20 cellular contexts compared by ENCODE assay signal in genomic region chr7:80922254-80923049, GRCh38. TPM values are rescaled to one million over a fixed set of nuclear protein-coding genes. Genes with fewer than 3 reads are reported as not detected.
A peak's percentile ranks its signal among the peaks of the same experiment; 100 is the strongest.
DNase-seq lines count a peak whose midpoint lies in the region; ATAC-seq and TF ChIP-seq lines count a peak whose summit lies in the region.
"Had no signal": no experiment of that assay in that cellular context is flagged by ENCODE, and none has a peak within 500 bp of the region (broad histone marks: within the 10 kb centered on the region; RNA-seq: fewer than 3 reads in every experiment).

No MANE protein-coding gene starts in this region.

- peak overlapping the region; percentile 92 for H3K4me2 ChIP-seq in PC-3 (ENCODE audit: low read length)
- H3K4me2 ChIP-seq: GM23338 had no signal

- intact Hi-C loops in PC-3 (cut with micrococcal nuclease) = loop anchor here (5.0 kb wide), 3 partner anchors 105 to 250 kb away; no protein-coding TSS in a partner anchor
- intact Hi-C loops in left colon (cut with DNase I, micrococcal nuclease) = loop anchor here in 1 of 2 donors (10.0 kb wide), 1 partner anchor 522 kb away; no protein-coding TSS in a partner anchor
- intact Hi-C loops in head of caudate nucleus (cut with DNase I) = no loop called here

- no peaks in the 10 kb centered on the region for H3K9me2 ChIP-seq in PC-3 (replicated peaks; ENCODE audit: low read length)

- H3K36me3 ChIP-seq in PC-3 (ENCODE audit: low read depth, low read length) = no peaks in the 10 kb centered on the region; the same call in 1 of the 2 replicates
- H3K36me3 ChIP-seq: cardiac muscle cell, lower lobe of right lung had no signal

- peaks cover 14% of the 10 kb centered on the region for H3K79me2 ChIP-seq in PC-3 (ENCODE audit: low read length)
- H3K79me2 ChIP-seq: parathyroid adenoma had no signal

- peak; percentile 42 for DNase-seq in NCI-H510A treated with DMSO at 0.1 percent for 48 hours (lab: John Stamatoyannopoulos, UW)
- DNase-seq in NCI-H510A (lab: John Stamatoyannopoulos, UW) = no peak
- peak; percentile 86 for DNase-seq in PC-3
- DNase-seq in left colon = peak in 1 of 2 donors; percentile 36
- peak; percentile 67 for DNase-seq in ureter (ENCODE audit: low spot score)
- DNase-seq in head of caudate nucleus = no peak
- no peak for DNase-seq in chondrocyte (ENCODE audit: low spot score)
- DNase-seq: activated CD4-positive, alpha-beta T cell treated with anti-CD3 and anti-CD28 coated beads, Interleukin-2, amount 50 U/mL, for 1 hour; activated CD8-positive, alpha-beta memory T cell treated with anti-CD3 and anti-CD28 coated beads, Interleukin-2, amount 50 U/mL, for 48 hours; activated effector memory CD4-positive, alpha-beta T cell treated with anti-CD3 and anti-CD28 coated beads, Interleukin-2, amount 50 U/mL, for 16 hours; glutamatergic neuron; lower lobe of right lung; naive B cell; RPMI8226; stimulated activated CD4-positive, alpha-beta T cell treated with anti-CD3 and anti-CD28 coated beads, Interleukin-4, amount 100 ng/mL, for 1 hour; substantia nigra had no signal

- no peaks in the 10 kb centered on the region for H3K27me3 ChIP-seq in PC-3 (ENCODE audit: low read length)
- H3K27me3 ChIP-seq: cardiac muscle cell had no signal

- ATAC-seq in PC-3 = peak; percentile 3; the same call in 1 of the 2 replicates
- peak; percentile 10 for ATAC-seq in left colon
- no peak for ATAC-seq in GM21447 (IDR thresholded peaks at IDR 0.05; ENCODE audit: unreplicated experiment)
- ATAC-seq: GM23338, lower lobe of right lung had no signal

- peaks cover 4% of the 10 kb centered on the region for H3K9me3 Mint-ChIP-seq in chondrocyte (ENCODE audit: low read depth)

- no peaks in the 10 kb centered on the region for H3K36me3 Mint-ChIP-seq in chondrocyte (ENCODE audit: low read depth)
- H3K36me3 Mint-ChIP-seq: naive B cell had no signal

- H3K27ac ChIP-seq in PC-3 (ENCODE audit: low read length) = peak overlapping the region; percentile 98
- H3K27ac ChIP-seq: cardiac muscle cell, lower lobe of right lung, parathyroid adenoma had no signal

- H3K4me3 Mint-ChIP-seq in chondrocyte (ENCODE audit: unreplicated experiment) = no peak overlapping the region
- H3K4me3 Mint-ChIP-seq: GM23338, naive B cell had no signal

- peak overlapping the region; percentile 54 for H2AFZ ChIP-seq in PC-3 (ENCODE audit: low read length)
- H2AFZ ChIP-seq: GM23338, parathyroid adenoma had no signal

- peaks cover 24% of the 10 kb centered on the region for H3K4me1 Mint-ChIP-seq in chondrocyte (ENCODE audit: low read depth)

- no peaks in the 10 kb centered on the region for H3K9me3 ChIP-seq in PC-3 (ENCODE audit: low read length)
- H3K9me3 ChIP-seq: lower lobe of right lung had no signal

- POLR2A ChIA-PET in PC-3 (lab: Charles Lee; ENCODE audit: unreplicated experiment) = no interaction called here

- no peak overlapping the region for H3K27ac Mint-ChIP-seq in chondrocyte (ENCODE audit: unreplicated experiment)
- H3K27ac Mint-ChIP-seq: GM23338, naive B cell had no signal

- peak overlapping the region; percentile 63 for H3K4me3 ChIP-seq in PC-3 (ENCODE audit: low read length)
- H3K4me3 ChIP-seq: cardiac muscle cell, GM23338, lower lobe of right lung had no signal

- peaks cover 9% of the 10 kb centered on the region for H3F3A ChIP-seq in PC-3 (ENCODE audit: low read length, unreplicated experiment)

- TF ChIP-seq CTCF in PC-3 (conservative IDR thresholded peaks at IDR 0.05; ENCODE audit: low read depth, low read length) = no peak
- no peak for TF ChIP-seq CTCF in chondrocyte (IDR thresholded peaks at IDR 0.05)

- peaks cover 59% of the 10 kb centered on the region for H3K4me1 ChIP-seq in PC-3 (ENCODE audit: insufficient read depth, low read length)
- H3K4me1 ChIP-seq: parathyroid adenoma had no signal

- peaks cover 7% of the 10 kb centered on the region; the same call in 1 of the 2 replicates for H4K20me1 ChIP-seq in PC-3 (ENCODE audit: low read length)

- no peaks in the 10 kb centered on the region for H3K27me3 Mint-ChIP-seq in chondrocyte (ENCODE audit: low read depth)

- H3K9ac ChIP-seq in PC-3 (ENCODE audit: low read length) = peak overlapping the region; percentile 87
- H3K9ac ChIP-seq: parathyroid adenoma had no signal

- BruUV-seq in PC-3 (replicated peaks; lab: Mats Ljungman, UMichigan) = no TSS peak

- CTCF ChIA-PET in PC-3 (lab: Charles Lee) = no interaction called here

RNA-seq across cellular contexts. Expression of gene SEMA3C, which starts 3.6 kb away (rescaled TPM):
- 27.4 and 28.0 TPM in 2 replicates for total RNA-seq in PC-3 (2014; rRNA removed)
- total RNA-seq in left colon = 10 to 100 TPM; 64.6 to 66.7 TPM
- total RNA-seq in ureter = 111 TPM
- total RNA-seq in chondrocyte = 77.4 to 155 TPM (median 80.0 TPM) in 3 replicates

Comparison
In these comparisons a context has a peak if more than half of its experiments do, and no peak if none do; other contexts are left out.
1. DNase-seq: peak in NCI-H510A treated with DMSO at 0.1 percent for 48 hours (single experiment), PC-3 (single experiment) and ureter (single experiment); none in NCI-H510A (single experiment), head of caudate nucleus (0 of 42) and chondrocyte (single experiment).